In the genomic region with DNA sequence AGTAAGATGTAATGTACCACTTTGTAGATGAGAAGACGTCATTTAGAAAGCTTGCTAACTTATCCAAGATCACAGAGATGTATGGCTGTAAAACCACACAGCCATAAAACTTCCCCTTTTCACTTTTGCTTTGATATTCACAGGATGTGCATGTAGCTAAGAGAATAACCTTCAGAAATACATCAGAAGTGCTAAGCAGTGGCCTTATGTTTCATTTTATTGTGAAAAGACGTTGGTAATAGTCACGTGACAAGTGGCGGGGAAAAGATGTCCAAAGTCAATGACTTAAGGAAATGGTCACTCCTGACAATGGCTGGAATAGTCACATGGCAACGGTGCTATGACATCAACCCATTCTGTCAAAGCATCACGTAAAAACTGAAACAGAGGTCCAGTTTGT, we compare ENCODE assay signal across 14 cellular contexts. TPM values are rescaled to one million over a fixed set of nuclear protein-coding genes. Genes with fewer than 3 reads are reported as not detected.
A peak's percentile ranks its signal among the peaks of the same experiment; 100 is the strongest.
DNase-seq lines count a peak whose midpoint lies in the region; ATAC-seq and TF ChIP-seq lines count a peak whose summit lies in the region.
"Had no signal": no experiment of that assay in that cellular context is flagged by ENCODE, and none has a peak within 500 bp of the region (broad histone marks: within the 10 kb centered on the region; RNA-seq: fewer than 3 reads in every experiment).

No MANE protein-coding gene starts in this region.

- H3K4me2 ChIP-seq in OCI-LY7 (ENCODE audit: low read length) = peak overlapping the region; percentile 30

- DNase-seq in OCI-LY7 (ENCODE audit: low spot score) (peak; percentile 51), glutamatergic neuron (no peak), Right ventricle myocardium superior (no peak)
- DNase-seq in effector memory CD8-positive, alpha-beta T cell = no peak
- DNase-seq: activated CD4-positive, CD25-positive, alpha-beta regulatory T cell; activated gamma-delta T cell treated with Interleukin-2 at 50 U/mL for 16 hours; spleen; stimulated activated naive CD4-positive, alpha-beta T cell treated with Interleukin-2 at 50 U/mL for 16 hours had no signal

- H3K9me3 ChIP-seq in OCI-LY7 (ENCODE audit: low read length) = no peaks in the 10 kb centered on the region
- H3K9me3 ChIP-seq: spleen had no signal

- H3K36me3 Mint-ChIP-seq in glutamatergic neuron (ENCODE audit: unreplicated experiment) = no peaks in the 10 kb centered on the region
- no peaks in the 10 kb centered on the region for H3K36me3 Mint-ChIP-seq in activated T-helper 17 cell treated with anti-CD3 and anti-CD28 coated beads, Interleukin-2, amount 50 U/mL, for 72 hours (ENCODE audit: low read depth)
- no peaks in the 10 kb centered on the region for H3K36me3 Mint-ChIP-seq in effector memory CD8-positive, alpha-beta T cell (ENCODE audit: insufficient read depth)

- peaks cover 2% of the 10 kb centered on the region for H3K27me3 Mint-ChIP-seq in glutamatergic neuron (ENCODE audit: unreplicated experiment)
- H3K27me3 Mint-ChIP-seq in activated T-helper 17 cell treated with anti-CD3 and anti-CD28 coated beads, Interleukin-2, amount 50 U/mL, for 72 hours = peaks cover 11% of the 10 kb centered on the region
- H3K27me3 Mint-ChIP-seq in effector memory CD8-positive, alpha-beta T cell = no peaks in the 10 kb centered on the region

- no peaks in the 10 kb centered on the region for H3K4me1 Mint-ChIP-seq in glutamatergic neuron (ENCODE audit: low read depth, unreplicated experiment)
- peaks cover 5% of the 10 kb centered on the region for H3K4me1 Mint-ChIP-seq in activated T-helper 17 cell treated with anti-CD3 and anti-CD28 coated beads, Interleukin-2, amount 50 U/mL, for 72 hours
- H3K4me1 Mint-ChIP-seq in effector memory CD8-positive, alpha-beta T cell (ENCODE audit: low read depth in 2 of 2) = no peaks in the 10 kb centered on the region

- H3K4me3 Mint-ChIP-seq in glutamatergic neuron (ENCODE audit: unreplicated experiment) = no peak overlapping the region
- H3K4me3 Mint-ChIP-seq in activated T-helper 17 cell treated with anti-CD3 and anti-CD28 coated beads, Interleukin-2, amount 50 U/mL, for 72 hours = no peak overlapping the region
- no peak overlapping the region for H3K4me3 Mint-ChIP-seq in effector memory CD8-positive, alpha-beta T cell
- H3K4me3 Mint-ChIP-seq: dendritic cell treated with granulocyte-macrophage colony-stimulating factor and Interleukin-4, amounts not matched to agents 40 ng/mL and 50 ng/mL, for 4 days had no signal

- H3K9me3 Mint-ChIP-seq in glutamatergic neuron (ENCODE audit: unreplicated experiment) = no peaks in the 10 kb centered on the region
- no peaks in the 10 kb centered on the region for H3K9me3 Mint-ChIP-seq in activated T-helper 17 cell treated with anti-CD3 and anti-CD28 coated beads, Interleukin-2, amount 50 U/mL, for 72 hours
- H3K9me3 Mint-ChIP-seq in effector memory CD8-positive, alpha-beta T cell = no peaks in the 10 kb centered on the region
- H3K9me3 Mint-ChIP-seq: dendritic cell treated with granulocyte-macrophage colony-stimulating factor and Interleukin-4, amounts not matched to agents 40 ng/mL and 50 ng/mL, for 4 days had no signal

- CTCF ChIA-PET in OCI-LY7 (lab: Charles Lee; ENCODE audit: unreplicated experiment) = interaction anchor here (1.3 kb wide), 1 partner anchor 97 kb away, joined by 3 read pairs; no protein-coding TSS in a partner anchor

- H3K4me3 ChIP-seq in OCI-LY7 (ENCODE audit: low read depth, low read length, poor library complexity, severe bottlenecking) = no peak overlapping the region
- H3K4me3 ChIP-seq: spleen had no signal

- H3K27ac ChIP-seq in OCI-LY7 (ENCODE audit: low read depth, low read length, poor library complexity, severe bottlenecking) = no peak overlapping the region
- H3K27ac ChIP-seq: spleen had no signal

- no peaks in the 10 kb centered on the region for H3K36me3 ChIP-seq in OCI-LY7 (ENCODE audit: insufficient read depth, low read length)
- H3K36me3 ChIP-seq: spleen had no signal

- H3K27ac Mint-ChIP-seq in glutamatergic neuron (ENCODE audit: unreplicated experiment) = no peak overlapping the region
- H3K27ac Mint-ChIP-seq in activated T-helper 17 cell treated with anti-CD3 and anti-CD28 coated beads, Interleukin-2, amount 50 U/mL, for 72 hours = no peak overlapping the region
- H3K27ac Mint-ChIP-seq in effector memory CD8-positive, alpha-beta T cell = no peak overlapping the region
- H3K27ac Mint-ChIP-seq: dendritic cell treated with granulocyte-macrophage colony-stimulating factor and Interleukin-4, amounts not matched to agents 40 ng/mL and 50 ng/mL, for 4 days had no signal

- TF ChIP-seq CTCF in OCI-LY7 (conservative IDR thresholded peaks at IDR 0.05; ENCODE audit: low read length) (no peak), glutamatergic neuron (IDR thresholded peaks at IDR 0.05; ENCODE audit: partially characterized antibody, unreplicated experiment) (no peak)

- intact Hi-C loops in OCI-LY7 (cut with micrococcal nuclease; ENCODE audit: unreplicated experiment) (no loop called here), Right ventricle myocardium superior (cut with DNase I) (no loop called here)

- H2AFZ ChIP-seq in OCI-LY7 (ENCODE audit: low read length) = peak overlapping the region; percentile 54

- no peaks in the 10 kb centered on the region for H3K79me2 ChIP-seq in OCI-LY7 (ENCODE audit: insufficient read depth, low read depth, low read length)

- H3K9me2 ChIP-seq in OCI-LY7 (ENCODE audit: insufficient read depth, low read length) = no peaks in the 10 kb centered on the region

- peak; percentile 96 for ATAC-seq in GM18508 (IDR thresholded peaks at IDR 0.05; ENCODE audit: insufficient read depth, unreplicated experiment)
- peak; percentile 90 for ATAC-seq in GM21381 (IDR thresholded peaks at IDR 0.05; ENCODE audit: unreplicated experiment)
- ATAC-seq in HG03066 (IDR thresholded peaks at IDR 0.05; ENCODE audit: low read depth, unreplicated experiment) = peak; percentile 95
- no peak for ATAC-seq in activated T-helper 17 cell treated with anti-CD3 and anti-CD28 coated beads, Interleukin-2, amount 50 U/mL, for 72 hours (replicated peaks)
- no peak for ATAC-seq in effector memory CD8-positive, alpha-beta T cell (replicated peaks)
- no peak for ATAC-seq in Right ventricle myocardium superior (ENCODE audit: poor library complexity)
- ATAC-seq: Panc1 had no signal

- BruUV-seq in OCI-LY7 (replicated peaks; lab: Mats Ljungman, UMichigan) = no TSS peak

- peaks cover 21% of the 10 kb centered on the region for H3K4me1 ChIP-seq in OCI-LY7 (ENCODE audit: insufficient read depth, low read length, poor library complexity, severe bottlenecking)

- H4K20me1 ChIP-seq in OCI-LY7 (ENCODE audit: insufficient read depth, low read length) = no peaks in the 10 kb centered on the region

- POLR2A ChIA-PET in OCI-LY7 (lab: Charles Lee) = interaction anchor here (1.3 to 3.3 kb wide), 4 partner anchors 7 to 274 kb away, joined by 3 to 11 read pairs (median 8); no protein-coding TSS in a partner anchor

RNA-seq across cellular contexts. Expression of a gene that starts 12.9 kb away (rescaled TPM):
- total RNA-seq in OCI-LY7 (2014; rRNA removed; shearing (Covaris generic)) = 0.62 and 0.63 TPM in 2 replicates
- total RNA-seq in OCI-LY7 (2022) (3.8 and 4.0 TPM in 2 replicates), glutamatergic neuron (ENCODE audit: unreplicated experiment) (6.3 TPM), Right ventricle myocardium superior (0.32 TPM)
- total RNA-seq in activated T-helper 17 cell treated with anti-CD3 and anti-CD28 coated beads, Interleukin-2, amount 50 U/mL, for 72 hours = 1 to 10 TPM; 1.3 to 2.9 TPM

Comparison
In these comparisons a context has a peak if more than half of its experiments do, and no peak if none do; other contexts are left out.
1. ATAC-seq: peak in GM18508 (single experiment), GM21381 (single experiment) and HG03066 (single experiment); none in activated T-helper 17 cell treated with anti-CD3 and anti-CD28 coated beads, Interleukin-2, amount 50 U/mL, for 72 hours (single experiment), effector memory CD8-positive, alpha-beta T cell (single experiment) and Right ventricle myocardium superior (single experiment).